9 cellular contexts compared by ENCODE assay signal in the genomic region with DNA sequence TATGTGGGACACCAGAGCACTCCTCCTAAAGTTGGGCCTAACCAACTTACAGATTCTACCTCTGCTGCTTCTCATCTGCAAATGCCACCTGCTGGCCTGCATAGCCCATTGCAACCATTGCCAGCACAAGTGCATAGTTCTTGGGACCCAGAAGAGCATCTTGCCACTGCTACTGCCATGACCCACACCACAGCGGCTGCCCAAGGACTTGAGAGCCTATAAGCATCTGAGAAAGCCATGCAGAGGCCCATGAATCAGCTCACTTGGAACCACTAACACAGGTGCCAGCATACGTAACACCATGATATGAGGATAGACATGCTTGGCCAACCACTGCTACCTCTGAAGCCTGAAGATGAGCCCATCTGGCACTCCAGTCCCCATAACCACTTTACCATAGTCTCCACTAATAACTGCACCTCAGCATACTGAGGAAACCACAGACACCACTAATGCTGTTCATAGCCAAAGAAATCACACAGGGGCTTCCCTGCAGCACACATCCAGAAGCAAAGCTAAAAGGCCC.
A peak's percentile ranks its signal among the peaks of the same experiment; 100 is the strongest.
DNase-seq lines count a peak whose midpoint lies in the region; ATAC-seq and TF ChIP-seq lines count a peak whose summit lies in the region.
"Had no signal": no experiment of that assay in that cellular context is flagged by ENCODE, and none has a peak within 500 bp of the region (broad histone marks: within the 10 kb centered on the region; RNA-seq: fewer than 3 reads in every experiment).

No MANE protein-coding gene starts in this region.

- DNase-seq in LHCN-M2 (ENCODE audit: low read depth), result peak; percentile 0
- no peak for DNase-seq in left colon
- DNase-seq in epidermal melanocyte (ENCODE audit: insufficient read length, low spot score), result no peak
- no peak for DNase-seq in stimulated activated naive CD8-positive, alpha-beta T cell treated with anti-CD3 and anti-CD28 coated beads, Interleukin-15, amount 100 ng/mL, for 72 hours
- DNase-seq in UCSD-AML1 (lab: John Stamatoyannopoulos, UW; ENCODE audit: unreplicated experiment), result no peak
- no peak for DNase-seq in spleen

- H3K27me3 Mint-ChIP-seq in stimulated activated naive CD8-positive, alpha-beta T cell treated with anti-CD3 and anti-CD28 coated beads, Interleukin-15, amount 100 ng/mL, for 72 hours, result no peaks in the 10 kb centered on the region

- H3K9me3 Mint-ChIP-seq in stimulated activated naive CD8-positive, alpha-beta T cell treated with anti-CD3 and anti-CD28 coated beads, Interleukin-15, amount 100 ng/mL, for 72 hours, result no peaks in the 10 kb centered on the region

- intact Hi-C loops in left colon (cut with DNase I, micrococcal nuclease), result no loop called here
- intact Hi-C loops in spleen (cut with DNase I; ENCODE audit: low total_unique reads), result no loop called here

- TF ChIP-seq CTCF in HEK293 (tag by site-specific recombination; IDR thresholded peaks at IDR 0.05) (peak; percentile 31), spleen (IDR thresholded peaks at IDR 0.05 in 8 of 11, conservative IDR thresholded peaks at IDR 0.05 in 3 of 11) (peak in 3 of 11 experiments; percentile 14 to 30 (median 23))

- H3K27me3 ChIP-seq in spleen (replicated peaks in 1 of 7), result peaks cover 0 to 13% (median 0%) of the 10 kb centered on the region in 7 donors
- H3K27me3 ChIP-seq: neutrophil had no signal

- H3K36me3 ChIP-seq in HEK293 (ENCODE audit: control insufficient read depth in 2 of 2, insufficient read depth in 1 of 2, low read length in 2 of 2) (no peaks in the 10 kb centered on the region), spleen (no peaks in the 10 kb centered on the region)
- H3K36me3 ChIP-seq: neutrophil had no signal

- no peaks in the 10 kb centered on the region for H3K9me3 ChIP-seq in HEK293 (ENCODE audit: control insufficient read depth, insufficient read depth, low read depth, low read length)
- H3K9me3 ChIP-seq in spleen, result peaks cover 0 to 13% (median 2%) of the 10 kb centered on the region in 8 donors
- H3K9me3 ChIP-seq: neutrophil had no signal

- H3K27ac ChIP-seq in HEK293 (ENCODE audit: extremely low read depth, low read depth, low read length) (no peak overlapping the region), spleen (no peak overlapping the region)
- H3K27ac ChIP-seq: neutrophil had no signal

- H3K27ac Mint-ChIP-seq in stimulated activated naive CD8-positive, alpha-beta T cell treated with anti-CD3 and anti-CD28 coated beads, Interleukin-15, amount 100 ng/mL, for 72 hours, result no peak overlapping the region

- H3K4me3 Mint-ChIP-seq in stimulated activated naive CD8-positive, alpha-beta T cell treated with anti-CD3 and anti-CD28 coated beads, Interleukin-15, amount 100 ng/mL, for 72 hours, result no peak overlapping the region

- POLR2A ChIA-PET in HEK293 (lab: Yijun Ruan, JAX), result no interaction called here

- CTCF ChIA-PET in HEK293 (lab: Yijun Ruan, JAX), result no interaction called here

- WGBS in spleen, 5 donors, result 57 to 83% (median 64%) methylated on average over 1 to 2 of the region's 2 CpGs

- no peak overlapping the region for H3K4me3 ChIP-seq in HEK293 (ENCODE audit: low read depth, low read length)
- no peak overlapping the region for H3K4me3 ChIP-seq in spleen

- TF ChIP-seq POLR2A in spleen (IDR thresholded peaks at IDR 0.05), result no peak

- H3K4me1 ChIP-seq in HEK293 (ENCODE audit: control insufficient read depth, insufficient read depth, low read length), result no peaks in the 10 kb centered on the region
- H3K4me1 ChIP-seq in spleen, result no peaks in the 10 kb centered on the region

- ATAC-seq in GM18519 (IDR thresholded peaks at IDR 0.05; ENCODE audit: low FRiP score, unreplicated experiment) (peak; percentile 92), left colon (peak; percentile 44)
- ATAC-seq in stimulated activated naive CD8-positive, alpha-beta T cell treated with anti-CD3 and anti-CD28 coated beads, Interleukin-15, amount 100 ng/mL, for 72 hours, result no peak

- H3K4me1 Mint-ChIP-seq in stimulated activated naive CD8-positive, alpha-beta T cell treated with anti-CD3 and anti-CD28 coated beads, Interleukin-15, amount 100 ng/mL, for 72 hours, result no peaks in the 10 kb centered on the region

TF ChIP-seq in HEK293, 187 proteins besides CTCF, POLR2A, EP300 and RAD21:
- TF ChIP-seq ZNF19 (tag by site-specific recombination; IDR thresholded peaks at IDR 0.05; ENCODE audit: low read depth) (no peak), PRDM10 (tag by site-specific recombination; IDR thresholded peaks at IDR 0.05) (peak; percentile 59), PRDM1 (tag by site-specific recombination; IDR thresholded peaks at IDR 0.05) (no peak), ZNF654 (tag by site-specific recombination; IDR thresholded peaks at IDR 0.05; ENCODE audit: low read depth) (peak; percentile 23; the same call in 1 of the 2 replicates)
